1 cellular context compared by ENCODE assay signal in the genomic region with DNA sequence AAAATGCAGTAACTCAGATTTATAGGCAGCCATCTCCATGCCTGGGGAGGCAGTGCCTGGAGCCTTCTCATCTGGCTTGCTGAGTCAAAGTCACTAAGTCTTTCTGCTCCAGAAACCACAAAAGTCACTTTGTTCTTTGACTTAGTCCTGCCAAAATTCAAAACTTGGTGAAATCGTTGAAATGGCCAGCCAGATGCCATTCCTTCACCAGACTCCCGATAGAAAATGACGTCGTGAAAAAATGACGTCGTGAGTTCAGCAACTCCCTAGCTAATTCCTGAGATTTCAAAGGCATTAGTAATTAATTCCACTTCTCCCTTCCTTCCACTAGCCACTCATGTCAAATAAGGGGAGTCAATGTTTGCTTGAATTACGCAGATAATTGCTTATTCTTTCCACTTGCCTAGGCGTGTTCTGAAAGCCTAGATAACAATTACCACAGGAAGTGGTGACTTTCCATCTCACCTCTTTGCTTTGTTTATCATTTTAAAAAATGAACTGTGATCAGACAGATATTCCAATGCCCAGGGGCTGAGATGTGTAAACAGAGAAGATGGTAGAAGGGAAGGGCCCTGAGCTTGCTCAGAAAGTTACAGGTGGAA.
TF ChIP-seq lines count a peak whose summit lies in the region.

No MANE protein-coding gene starts in this region.

TF ChIP-seq in HepG2, 621 proteins besides CTCF, POLR2A, EP300 and RAD21 (continued from another document and continues in another):
- no peak for TF ChIP-seq EZH2 (conservative IDR thresholded peaks at IDR 0.05; ENCODE audit: low read depth, low read length)
- no peak for TF ChIP-seq GLMP (CRISPR knock-in tag; IDR thresholded peaks at IDR 0.05; ENCODE audit: borderline replicate concordance)
- TF ChIP-seq ARID2 (CRISPR knock-in tag; IDR thresholded peaks at IDR 0.05; ENCODE audit: borderline replicate concordance) = no peak
- no peak for TF ChIP-seq HMGA1 (CRISPR knock-in tag; conservative IDR thresholded peaks at IDR 0.05)
- TF ChIP-seq DNMT1 (CRISPR knock-in tag; IDR thresholded peaks at IDR 0.05) = no peak
- TF ChIP-seq CREM (IDR thresholded peaks at IDR 0.05) = peak; percentile 58
- TF ChIP-seq CREM (CRISPR knock-in tag; IDR thresholded peaks at IDR 0.05) = no peak
- TF ChIP-seq SOX5 (CRISPR knock-in tag; IDR thresholded peaks at IDR 0.05; ENCODE audit: borderline replicate concordance) = peak; percentile 66; the same call in 1 of the 2 replicates
- no peak for TF ChIP-seq TIGD3 (CRISPR knock-in tag; IDR thresholded peaks at IDR 0.05; ENCODE audit: borderline replicate concordance)
- no peak for TF ChIP-seq TMF1 (CRISPR knock-in tag; IDR thresholded peaks at IDR 0.05; ENCODE audit: low read depth)
- TF ChIP-seq MTF1 (CRISPR knock-in tag; IDR thresholded peaks at IDR 0.05) = no peak
- TF ChIP-seq AKAP8 (CRISPR knock-in tag; IDR thresholded peaks at IDR 0.05) = no peak
- TF ChIP-seq NFE2L1 (CRISPR knock-in tag; IDR thresholded peaks at IDR 0.05; ENCODE audit: borderline replicate concordance) = no peak
- TF ChIP-seq RARA (CRISPR knock-in tag; IDR thresholded peaks at IDR 0.05) = peak; percentile 27; the same call in 1 of the 2 replicates
- TF ChIP-seq CREB3 (CRISPR knock-in tag; IDR thresholded peaks at IDR 0.05) = no peak
- TF ChIP-seq ZNF275 (CRISPR knock-in tag; IDR thresholded peaks at IDR 0.05; ENCODE audit: borderline replicate concordance) = no peak
- TF ChIP-seq YEATS2 (CRISPR knock-in tag; IDR thresholded peaks at IDR 0.05; ENCODE audit: borderline replicate concordance) = no peak
- TF ChIP-seq, protein P1, sequence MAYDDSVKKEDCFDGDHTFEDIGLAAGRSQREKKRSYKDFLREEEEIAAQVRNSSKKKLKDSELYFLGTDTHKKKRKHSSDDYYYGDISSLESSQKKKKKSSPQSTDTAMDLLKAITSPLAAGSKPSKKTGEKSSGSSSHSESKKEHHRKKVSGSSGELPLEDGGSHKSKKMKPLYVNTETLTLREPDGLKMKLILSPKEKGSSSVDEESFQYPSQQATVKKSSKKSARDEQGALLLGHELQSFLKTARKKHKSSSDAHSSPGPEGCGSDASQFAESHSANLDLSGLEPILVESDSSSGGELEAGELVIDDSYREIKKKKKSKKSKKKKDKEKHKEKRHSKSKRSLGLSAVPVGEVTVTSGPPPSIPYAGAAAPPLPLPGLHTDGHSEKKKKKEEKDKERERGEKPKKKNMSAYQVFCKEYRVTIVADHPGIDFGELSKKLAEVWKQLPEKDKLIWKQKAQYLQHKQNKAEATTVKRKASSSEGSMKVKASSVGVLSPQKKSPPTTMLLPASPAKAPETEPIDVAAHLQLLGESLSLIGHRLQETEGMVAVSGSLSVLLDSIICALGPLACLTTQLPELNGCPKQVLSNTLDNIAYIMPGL (CRISPR knock-in tag; IDR thresholded peaks at IDR 0.05; ENCODE audit: borderline replicate concordance in 1 of 2, low read depth in 1 of 2) = no peak
- no peak for TF ChIP-seq HMG20A (CRISPR knock-in tag; IDR thresholded peaks at IDR 0.05; ENCODE audit: borderline replicate concordance)
- TF ChIP-seq FOSL2 (CRISPR knock-in tag; IDR thresholded peaks at IDR 0.05) = peak; percentile 61
- no peak for TF ChIP-seq ATF7-NPFF (CRISPR knock-in tag; IDR thresholded peaks at IDR 0.05; ENCODE audit: low read depth)
- TF ChIP-seq ZZZ3 (CRISPR knock-in tag; IDR thresholded peaks at IDR 0.05; ENCODE audit: borderline replicate concordance) = no peak
- no peak for TF ChIP-seq ZNF567 (CRISPR knock-in tag; IDR thresholded peaks at IDR 0.05; ENCODE audit: borderline replicate concordance)
- TF ChIP-seq ZBTB21 (CRISPR knock-in tag; IDR thresholded peaks at IDR 0.05) = peak; percentile 95
- TF ChIP-seq JUND (CRISPR knock-in tag; IDR thresholded peaks at IDR 0.05) = no peak
- no peak for TF ChIP-seq KDM6A (CRISPR knock-in tag; IDR thresholded peaks at IDR 0.05; ENCODE audit: low read depth)
- no peak for TF ChIP-seq RBM39 (IDR thresholded peaks at IDR 0.05; ENCODE audit: low read depth, low read length, poor library complexity, severe bottlenecking)
- TF ChIP-seq, protein P2, sequence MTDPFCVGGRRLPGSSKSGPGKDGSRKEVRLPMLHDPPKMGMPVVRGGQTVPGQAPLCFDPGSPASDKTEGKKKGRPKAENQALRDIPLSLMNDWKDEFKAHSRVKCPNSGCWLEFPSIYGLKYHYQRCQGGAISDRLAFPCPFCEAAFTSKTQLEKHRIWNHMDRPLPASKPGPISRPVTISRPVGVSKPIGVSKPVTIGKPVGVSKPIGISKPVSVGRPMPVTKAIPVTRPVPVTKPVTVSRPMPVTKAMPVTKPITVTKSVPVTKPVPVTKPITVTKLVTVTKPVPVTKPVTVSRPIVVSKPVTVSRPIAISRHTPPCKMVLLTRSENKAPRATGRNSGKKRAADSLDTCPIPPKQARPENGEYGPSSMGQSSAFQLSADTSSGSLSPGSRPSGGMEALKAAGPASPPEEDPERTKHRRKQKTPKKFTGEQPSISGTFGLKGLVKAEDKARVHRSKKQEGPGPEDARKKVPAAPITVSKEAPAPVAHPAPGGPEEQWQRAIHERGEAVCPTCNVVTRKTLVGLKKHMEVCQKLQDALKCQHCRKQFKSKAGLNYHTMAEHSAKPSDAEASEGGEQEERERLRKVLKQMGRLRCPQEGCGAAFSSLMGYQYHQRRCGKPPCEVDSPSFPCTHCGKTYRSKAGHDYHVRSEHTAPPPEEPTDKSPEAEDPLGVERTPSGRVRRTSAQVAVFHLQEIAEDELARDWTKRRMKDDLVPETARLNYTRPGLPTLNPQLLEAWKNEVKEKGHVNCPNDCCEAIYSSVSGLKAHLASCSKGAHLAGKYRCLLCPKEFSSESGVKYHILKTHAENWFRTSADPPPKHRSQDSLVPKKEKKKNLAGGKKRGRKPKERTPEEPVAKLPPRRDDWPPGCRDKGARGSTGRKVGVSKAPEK (CRISPR knock-in tag; IDR thresholded peaks at IDR 0.05; ENCODE audit: borderline replicate concordance) = no peak
- no peak for TF ChIP-seq HDAC1 (CRISPR knock-in tag; IDR thresholded peaks at IDR 0.05)
- no peak for TF ChIP-seq THAP9 (CRISPR knock-in tag; IDR thresholded peaks at IDR 0.05; ENCODE audit: borderline replicate concordance)
- TF ChIP-seq ZNF362 (CRISPR knock-in tag; IDR thresholded peaks at IDR 0.05; ENCODE audit: borderline replicate concordance) = no peak
- TF ChIP-seq STAT6 (CRISPR knock-in tag; IDR thresholded peaks at IDR 0.05; ENCODE audit: borderline replicate concordance) = no peak
- TF ChIP-seq, protein P3, sequence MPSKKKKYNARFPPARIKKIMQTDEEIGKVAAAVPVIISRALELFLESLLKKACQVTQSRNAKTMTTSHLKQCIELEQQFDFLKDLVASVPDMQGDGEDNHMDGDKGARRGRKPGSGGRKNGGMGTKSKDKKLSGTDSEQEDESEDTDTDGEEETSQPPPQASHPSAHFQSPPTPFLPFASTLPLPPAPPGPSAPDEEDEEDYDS (CRISPR knock-in tag; IDR thresholded peaks at IDR 0.05) = no peak
- no peak for TF ChIP-seq FOXO1 (CRISPR knock-in tag; IDR thresholded peaks at IDR 0.05)
- no peak for TF ChIP-seq MYNN (CRISPR knock-in tag; IDR thresholded peaks at IDR 0.05; ENCODE audit: low read depth)
- no peak for TF ChIP-seq BATF2 (CRISPR knock-in tag; IDR thresholded peaks at IDR 0.05)
- TF ChIP-seq, protein P4, sequence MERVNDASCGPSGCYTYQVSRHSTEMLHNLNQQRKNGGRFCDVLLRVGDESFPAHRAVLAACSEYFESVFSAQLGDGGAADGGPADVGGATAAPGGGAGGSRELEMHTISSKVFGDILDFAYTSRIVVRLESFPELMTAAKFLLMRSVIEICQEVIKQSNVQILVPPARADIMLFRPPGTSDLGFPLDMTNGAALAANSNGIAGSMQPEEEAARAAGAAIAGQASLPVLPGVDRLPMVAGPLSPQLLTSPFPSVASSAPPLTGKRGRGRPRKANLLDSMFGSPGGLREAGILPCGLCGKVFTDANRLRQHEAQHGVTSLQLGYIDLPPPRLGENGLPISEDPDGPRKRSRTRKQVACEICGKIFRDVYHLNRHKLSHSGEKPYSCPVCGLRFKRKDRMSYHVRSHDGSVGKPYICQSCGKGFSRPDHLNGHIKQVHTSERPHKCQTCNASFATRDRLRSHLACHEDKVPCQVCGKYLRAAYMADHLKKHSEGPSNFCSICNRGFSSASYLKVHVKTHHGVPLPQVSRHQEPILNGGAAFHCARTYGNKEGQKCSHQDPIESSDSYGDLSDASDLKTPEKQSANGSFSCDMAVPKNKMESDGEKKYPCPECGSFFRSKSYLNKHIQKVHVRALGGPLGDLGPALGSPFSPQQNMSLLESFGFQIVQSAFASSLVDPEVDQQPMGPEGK (CRISPR knock-in tag; IDR thresholded peaks at IDR 0.05) = no peak
